In genomic region chr3:152192050-152192449, GRCh38 we compare ENCODE assay signal across 15 cellular contexts.
DNase-seq lines count a peak whose midpoint lies in the region; ATAC-seq, FAIRE-seq and TF ChIP-seq lines count a peak whose summit lies in the region.
"Had no signal": no experiment of that assay in that cellular context is flagged by ENCODE, and none has a peak within 500 bp of the region (broad histone marks: within the 10 kb centered on the region; RNA-seq: fewer than 3 reads in every experiment).

No MANE protein-coding gene starts in this region.

- no peak for DNase-seq in activated T-cell treated with anti-CD3 and anti-CD28 coated beads, Interleukin-2, amount 50 U/mL, for 4 hours
- DNase-seq in activated T-cell treated with anti-CD3 and anti-CD28 coated beads, Interleukin-2, amount 50 U/mL, for 48 hours, result no peak
- DNase-seq in OCI-M1 (lab: John Stamatoyannopoulos, UW) (peak; percentile 28), K562 (ENCODE audit: extremely low read depth in 1 of 4, low spot score in 3 of 4) (peak in 1 of 4 experiments; percentile 52), NCI-H2107 treated with DMSO at 0.1 percent for 48 hours (lab: John Stamatoyannopoulos, UW; ENCODE audit: unreplicated experiment) (no peak), NCI-H1694 (lab: John Stamatoyannopoulos, UW) (no peak)
- DNase-seq: effector CD4-positive, alpha-beta T cell; mesendoderm; SIG-M5 had no signal

- H3K9me3 ChIP-seq in K562 (replicated peaks; ENCODE audit: control insufficient read depth, insufficient read depth, low read depth, low read length), result no peaks in the 10 kb centered on the region
- H3K9me3 ChIP-seq: breast epithelium, HAP-1, suprapubic skin had no signal

- in situ Hi-C loops in K562 (cut with MboI), result no loop called here

- no peaks in the 10 kb centered on the region for H3K36me3 Mint-ChIP-seq in activated T-cell treated with anti-CD3 and anti-CD28 coated beads, Interleukin-2, amount 50 U/mL, for 4 hours (ENCODE audit: insufficient read depth)
- H3K36me3 Mint-ChIP-seq in stimulated activated memory B cell treated with anti-CD40 and anti-IgM and Interleukin-4, amounts not matched to agents 10 μg/mL and 1 μg/mL and 100 μg/mL, for 72 hours, result no peaks in the 10 kb centered on the region

- no peaks in the 10 kb centered on the region for H3K36me3 ChIP-seq in K562 (ENCODE audit: control insufficient read depth, insufficient read depth, low read length)
- H3K36me3 ChIP-seq: breast epithelium, HAP-1, suprapubic skin had no signal

- ATAC-seq in activated T-cell treated with anti-CD3 and anti-CD28 coated beads, Interleukin-2, amount 50 U/mL, for 4 hours, result no peak
- ATAC-seq in K562 (peak; percentile 62), HG02798 (IDR thresholded peaks at IDR 0.05; ENCODE audit: poor library complexity, unreplicated experiment) (no peak)
- no peak for ATAC-seq in stimulated activated memory B cell treated with anti-CD40 and anti-IgM and Interleukin-4, amounts not matched to agents 10 μg/mL and 1 μg/mL and 100 μg/mL, for 72 hours

- H3K4me3 ChIP-seq in K562, result no peak overlapping the region
- H3K4me3 ChIP-seq: breast epithelium, HAP-1, suprapubic skin had no signal

- peaks cover 77% of the 10 kb centered on the region for H3K4me1 Mint-ChIP-seq in activated T-cell treated with anti-CD3 and anti-CD28 coated beads, Interleukin-2, amount 50 U/mL, for 4 hours (ENCODE audit: low read depth)
- H3K4me1 Mint-ChIP-seq in stimulated activated memory B cell treated with anti-CD40 and anti-IgM and Interleukin-4, amounts not matched to agents 10 μg/mL and 1 μg/mL and 100 μg/mL, for 72 hours, result peaks cover 65% of the 10 kb centered on the region

- no TSS peak for BruUV-seq in K562 (replicated peaks; lab: Mats Ljungman, UMichigan)

- POLR2A ChIA-PET in K562 (lab: Yijun Ruan, JAX), result interaction anchor here (0.7 to 1.0 kb wide), 3 partner anchors 8 to 139 kb away, joined by 3 to 6 read pairs (median 4); no protein-coding TSS in a partner anchor

- TF ChIP-seq CTCF in K562 (IDR thresholded peaks at IDR 0.05 in 2 of 3, conservative IDR thresholded peaks at IDR 0.05 in 1 of 3; ENCODE audit: insufficient read depth in 2 of 3, low read depth in 1 of 3, low read length in 3 of 3), result no peak

- peak overlapping the region; percentile 15; the same call in 2 of the 3 replicates for H3K27ac ChIP-seq in K562 (ENCODE audit: extremely low read depth, low read depth, low read length)
- H3K27ac ChIP-seq: breast epithelium, suprapubic skin, VCaP had no signal

- H3K27me3 Mint-ChIP-seq in activated T-cell treated with anti-CD3 and anti-CD28 coated beads, Interleukin-2, amount 50 U/mL, for 4 hours (ENCODE audit: low read depth), result no peaks in the 10 kb centered on the region
- H3K27me3 Mint-ChIP-seq in stimulated activated memory B cell treated with anti-CD40 and anti-IgM and Interleukin-4, amounts not matched to agents 10 μg/mL and 1 μg/mL and 100 μg/mL, for 72 hours, result no peaks in the 10 kb centered on the region

- 16% methylated on average over 4 of the region's 4 CpGs for WGBS in K562 (ENCODE audit: insufficient coverage, low coverage, missing lambda C conversion rate)

- no peaks in the 10 kb centered on the region for H3K9me1 ChIP-seq in K562 (ENCODE audit: control insufficient read depth, insufficient read depth, low read length)

- CTCF ChIA-PET in K562 (lab: Yijun Ruan, JAX; ENCODE audit: low intra/inter-chr PET ratio), result no interaction called here

- peak overlapping the region; percentile 84 for H3K27ac Mint-ChIP-seq in stimulated activated memory B cell treated with anti-CD40 and anti-IgM and Interleukin-4, amounts not matched to agents 10 μg/mL and 1 μg/mL and 100 μg/mL, for 72 hours

- TF ChIP-seq RAD21 in K562 (CRISPR knock-in tag; conservative IDR thresholded peaks at IDR 0.05 in 1 of 2, IDR thresholded peaks at IDR 0.05 in 1 of 2), result no peak

- intact Hi-C loops in K562 (cut with micrococcal nuclease), result loop anchor here (5.0 kb wide), 1 partner anchor 85 kb away; no protein-coding TSS in a partner anchor

- H2AFZ ChIP-seq in K562 (ENCODE audit: low read depth, low read length), result peak overlapping the region; percentile 86

- no peaks in the 10 kb centered on the region for H3K27me3 ChIP-seq in K562 (ENCODE audit: control insufficient read depth in 2 of 2, insufficient read depth in 2 of 2, low read length in 2 of 2)
- H3K27me3 ChIP-seq: breast epithelium, suprapubic skin had no signal

- H3K4me2 ChIP-seq in K562 (ENCODE audit: insufficient read depth, low read length), result peak overlapping the region; percentile 23

- peaks cover 0 to 24% of the 10 kb centered on the region in 2 experiments; a peak in 3 of 5 replicates for H3K4me1 ChIP-seq in K562 (replicated peaks in 1 of 2; ENCODE audit: control insufficient read depth in 2 of 2, insufficient read depth in 2 of 2, low read length in 2 of 2)
- H3K4me1 ChIP-seq: breast epithelium, HAP-1, suprapubic skin had no signal

- peak overlapping the region; percentile 61 for H3K4me3 Mint-ChIP-seq in activated T-cell treated with anti-CD3 and anti-CD28 coated beads, Interleukin-2, amount 50 U/mL, for 4 hours
- H3K4me3 Mint-ChIP-seq in stimulated activated memory B cell treated with anti-CD40 and anti-IgM and Interleukin-4, amounts not matched to agents 10 μg/mL and 1 μg/mL and 100 μg/mL, for 72 hours, result no peak overlapping the region

- peak; percentile 40 for FAIRE-seq in K562 (lab: Jason Lieb, UNC)

- TF ChIP-seq POLR2A in K562 (conservative IDR thresholded peaks at IDR 0.05), result no peak

- H4K20me1 ChIP-seq in K562 (replicated peaks; ENCODE audit: control insufficient read depth, insufficient read depth, low read length), result no peaks in the 10 kb centered on the region

- H3K79me2 ChIP-seq in K562 (ENCODE audit: control insufficient read depth, insufficient read depth, low read length), result peaks cover 4% of the 10 kb centered on the region; the same call in 1 of the 3 replicates

- peak overlapping the region in 1 of 2 experiments; percentile 21; a peak in 1 of 4 replicates for H3K9ac ChIP-seq in K562 (ENCODE audit: insufficient read depth in 1 of 2, low read depth in 2 of 2, low read length in 2 of 2)

- TF ChIP-seq EP300 in K562 (IDR thresholded peaks at IDR 0.05; ENCODE audit: low read length), result no peak

- no peaks in the 10 kb centered on the region for H3K9me3 Mint-ChIP-seq in activated T-cell treated with anti-CD3 and anti-CD28 coated beads, Interleukin-2, amount 50 U/mL, for 4 hours
- H3K9me3 Mint-ChIP-seq in stimulated activated memory B cell treated with anti-CD40 and anti-IgM and Interleukin-4, amounts not matched to agents 10 μg/mL and 1 μg/mL and 100 μg/mL, for 72 hours, result no peaks in the 10 kb centered on the region

TF ChIP-seq in K562, 482 proteins besides CTCF, POLR2A, EP300 and RAD21 (continues in another document):
- 0 out of 2 replicates have a peak, but pooled peaks have one; percentile 23 for TF ChIP-seq DPF2 (IDR thresholded peaks at IDR 0.05)
- TF ChIP-seq HNRNPLL (IDR thresholded peaks at IDR 0.05; ENCODE audit: low read depth, low read length, poor library complexity, severe bottlenecking), result no peak
- TF ChIP-seq JUND (IDR thresholded peaks at IDR 0.05; ENCODE audit: borderline replicate concordance, low read depth, low read length), result no peak
- TF ChIP-seq JUND (tag; IDR thresholded peaks at IDR 0.05; ENCODE audit: borderline replicate concordance, low read depth, low read length), result no peak
- TF ChIP-seq ZNF592 (IDR thresholded peaks at IDR 0.05), result 0 out of 2 replicates have a peak, but pooled peaks have one; percentile 19
- TF ChIP-seq CTCFL (IDR thresholded peaks at IDR 0.05; ENCODE audit: borderline replicate concordance, insufficient read depth, low read depth, low read length, poor library complexity, severe bottlenecking), result peak; percentile 4
- 0 out of 2 replicates have a peak, but pooled peaks have one; percentile 25 for TF ChIP-seq SMARCA4 (IDR thresholded peaks at IDR 0.05)
- TF ChIP-seq ZNF311 (CRISPR knock-in tag; IDR thresholded peaks at IDR 0.05), result no peak
